In the genomic region with DNA sequence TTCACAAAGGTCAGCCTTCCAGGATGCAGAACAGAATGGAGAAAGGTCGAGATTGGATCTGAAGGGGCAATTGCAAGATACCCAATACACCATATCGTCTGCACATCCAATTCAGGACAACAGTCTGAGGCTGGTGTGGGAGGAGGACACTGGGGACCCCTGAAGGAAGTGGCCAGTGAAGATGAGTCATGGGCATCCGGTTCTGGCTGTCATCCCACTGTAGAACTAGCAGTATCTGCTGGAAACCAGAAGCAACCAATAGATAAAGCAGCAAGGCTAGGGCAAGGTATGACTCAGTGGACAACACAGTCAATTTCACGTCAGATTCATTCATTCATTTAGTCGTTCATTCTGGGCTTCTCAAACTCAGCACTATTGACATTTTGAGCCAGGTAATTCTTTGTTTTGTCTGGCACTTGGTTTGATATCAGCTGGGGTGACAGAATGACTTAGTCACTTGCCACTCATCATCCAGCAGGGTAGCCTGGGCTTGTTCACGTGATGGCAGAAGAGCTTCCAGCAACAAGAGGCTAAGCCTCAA, we compare ENCODE assay signal across 12 cellular contexts. TPM values are rescaled to one million over a fixed set of nuclear protein-coding genes. Genes with fewer than 3 reads are reported as not detected.
DNase-seq lines count a peak whose midpoint lies in the region; ATAC-seq, FAIRE-seq and TF ChIP-seq lines count a peak whose summit lies in the region.
"Had no signal": no experiment of that assay in that cellular context is flagged by ENCODE, and none has a peak within 500 bp of the region (broad histone marks: within the 10 kb centered on the region; RNA-seq: fewer than 3 reads in every experiment).

No MANE protein-coding gene starts in this region.

- H3K36me3 ChIP-seq in bronchial epithelial cell (ENCODE audit: control insufficient read depth, insufficient read depth, low read length): no peaks in the 10 kb centered on the region
- H3K36me3 ChIP-seq: BLaER1 treated with 17β-estradiol and CSF1 and Interleukin-3, amounts not matched to agents 10 nM and 100 nM had no signal

- peak; percentile 73 for FAIRE-seq in bronchial epithelial cell (lab: Jason Lieb, UNC)

- DNase-seq in activated gamma-delta T cell treated with Interleukin-2 at 50 U/mL for 16 hours (peak; percentile 32), activated gamma-delta T cell (lab: John Stamatoyannopoulos, UW) (no peak), NCI-H774 (lab: John Stamatoyannopoulos, UW) (peak; percentile 38), bronchial epithelial cell (ENCODE audit: low read depth) (peak; percentile 69), AML-193 (lab: John Stamatoyannopoulos, UW) (no peak), germinal center (ENCODE audit: low spot score) (no peak)
- DNase-seq in stimulated activated naive CD8-positive, alpha-beta T cell treated with anti-CD3 and anti-CD28 coated beads, Interleukin-15, Interleukin-2, amounts not matched to agents 100 U/mL and 50 U/mL, for 24 hours: peak; percentile 10
- DNase-seq: activated naive CD8-positive, alpha-beta T cell treated with anti-CD3 and anti-CD28 coated beads, Interleukin-2, amount 10 ng/mL, durations not matched to agents 7 days and 5 days; NCI-H524 treated with DMSO at 0.1 percent for 48 hours; T-helper 9 cell had no signal

- H3K27me3 ChIP-seq in bronchial epithelial cell (ENCODE audit: control insufficient read depth, insufficient read depth, low read length): peaks cover 3% of the 10 kb centered on the region
- H3K27me3 ChIP-seq: BLaER1 treated with 17β-estradiol and CSF1 and Interleukin-3, amounts not matched to agents 10 nM and 100 nM had no signal

- no peak for TF ChIP-seq CTCF in bronchial epithelial cell (IDR thresholded peaks at IDR 0.05; ENCODE audit: insufficient read depth, low read length, severe bottlenecking)

- ATAC-seq in stimulated activated naive CD8-positive, alpha-beta T cell treated with anti-CD3 and anti-CD28 coated beads, Interleukin-15, Interleukin-2, amounts not matched to agents 100 U/mL and 50 U/mL, for 24 hours: peak; percentile 61
- ATAC-seq in HG02610 (IDR thresholded peaks at IDR 0.05; ENCODE audit: unreplicated experiment): no peak

- no peak overlapping the region for H3K4me3 ChIP-seq in bronchial epithelial cell (ENCODE audit: low read depth, low read length)
- H3K4me3 ChIP-seq: BLaER1 treated with 17β-estradiol and CSF1 and Interleukin-3, amounts not matched to agents 10 nM and 100 nM had no signal

RNA-seq across cellular contexts. Expression of a gene that starts 30.3 kb away (rescaled TPM):
- total RNA-seq in bronchial epithelial cell: 4.5 TPM in 2 replicates

Comparison
In these comparisons a context has a peak if more than half of its experiments do, and no peak if none do; other contexts are left out.
1. DNase-seq: peak in activated gamma-delta T cell treated with Interleukin-2 at 50 U/mL for 16 hours (single experiment), NCI-H774 (single experiment), bronchial epithelial cell (single experiment) and stimulated activated naive CD8-positive, alpha-beta T cell treated with anti-CD3 and anti-CD28 coated beads, Interleukin-15, Interleukin-2, amounts not matched to agents 100 U/mL and 50 U/mL, for 24 hours (single experiment); none in activated gamma-delta T cell (single experiment), AML-193 (0 of 2) and germinal center (single experiment).